Comparison of ENCODE assay signal across 20 cellular contexts in the genomic region with DNA sequence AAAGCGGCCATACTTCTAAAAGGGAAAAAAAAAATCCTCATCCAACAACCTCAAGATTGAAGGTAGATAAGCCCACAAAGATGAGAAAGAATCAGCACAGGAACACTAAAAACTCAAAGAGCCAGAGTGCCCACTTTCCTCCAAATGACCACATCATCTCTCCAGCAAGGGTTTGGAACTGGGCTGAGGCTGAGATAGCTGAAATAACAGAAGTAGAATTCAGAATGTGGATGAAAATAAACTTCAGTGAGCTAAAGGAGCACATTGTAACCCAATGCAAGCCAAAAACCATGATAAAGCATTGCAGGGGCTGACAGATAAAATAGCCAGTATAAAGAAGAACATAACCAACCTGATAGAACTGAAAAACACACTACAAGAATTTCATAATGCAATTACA.
"Had no signal": no experiment of that assay in that cellular context is flagged by ENCODE, and none has a peak within 500 bp of the region (broad histone marks: within the 10 kb centered on the region; RNA-seq: fewer than 3 reads in every experiment).

No MANE protein-coding gene starts in this region.

- H3K27me3 ChIP-seq: SJSA1 had no signal

- H3K36me3 ChIP-seq: SJSA1 had no signal

- H3K27ac ChIP-seq: KMS-11, RWPE1, SJSA1, SK-N-MC had no signal

- H3K27me3 Mint-ChIP-seq: IgD-negative memory B cell had no signal

- H3K4me3 Mint-ChIP-seq: IgD-negative memory B cell had no signal

- H3K27ac Mint-ChIP-seq: IgD-negative memory B cell had no signal

- DNase-seq: Kasumi-1, MM.1S, NCI-H1092 treated with DMSO at 0.1 percent for 48 hours, NCI-H1436, NCI-H187 treated with DMSO at 0.1 percent for 48 hours, NCI-H2029 treated with DMSO at 0.1 percent for 48 hours, NCI-H2171 treated with DMSO at 0.1 percent for 48 hours, NCI-H2227 treated with DMSO at 0.1 percent for 48 hours, NCI-H510A, NCI-H524 treated with DMSO at 0.1 percent for 48 hours, NCI-H69, NCI-H774, PC-3, SIG-M5 had no signal

- H3K9ac ChIP-seq: KMS-11 had no signal

- H3K4me1 Mint-ChIP-seq: IgD-negative memory B cell had no signal

- H3K4me3 ChIP-seq: K562, SJSA1, SK-N-MC had no signal

- H3K4me2 ChIP-seq: KMS-11 had no signal

- H3K9me3 ChIP-seq: SJSA1 had no signal
